Comparison of ENCODE assay signal across 17 cellular contexts in genomic region chrX:123277821-123278220, GRCh38.
A peak's percentile ranks its signal among the peaks of the same experiment; 100 is the strongest.
DNase-seq lines count a peak whose midpoint lies in the region; ATAC-seq and TF ChIP-seq lines count a peak whose summit lies in the region.
"Had no signal": no experiment of that assay in that cellular context is flagged by ENCODE, and none has a peak within 500 bp of the region (broad histone marks: within the 10 kb centered on the region; RNA-seq: fewer than 3 reads in every experiment).

No MANE protein-coding gene starts in this region.

- H3K79me2 ChIP-seq in GM23338 (replicated peaks; ENCODE audit: insufficient read depth) (no peaks in the 10 kb centered on the region), OCI-LY3 (ENCODE audit: low read length) (no peaks in the 10 kb centered on the region)

- no peak for TF ChIP-seq POLR2A in gastrocnemius medialis (IDR thresholded peaks at IDR 0.05)

- in situ Hi-C loops in gastrocnemius medialis (cut with MboI; ENCODE audit: low sequenced_read_pairs in 4 of 4), result no loop called here

- H3K4me3 Mint-ChIP-seq in GM23338, result no peak overlapping the region
- H3K4me3 Mint-ChIP-seq: CD8-positive, alpha-beta memory T cell had no signal

- ATAC-seq in GM23338, result no peak
- no peak for ATAC-seq in GM21529 (IDR thresholded peaks at IDR 0.05; ENCODE audit: unreplicated experiment)
- no peak for ATAC-seq in HG02840 (IDR thresholded peaks at IDR 0.05; ENCODE audit: low FRiP score, unreplicated experiment)
- no peak for ATAC-seq in gastrocnemius medialis

- H3K4me1 ChIP-seq in GM23338 (ENCODE audit: insufficient read depth) (no peaks in the 10 kb centered on the region), OCI-LY3 (ENCODE audit: low read length) (peaks cover 11% of the 10 kb centered on the region), gastrocnemius medialis (no peaks in the 10 kb centered on the region)
- H3K4me1 ChIP-seq: BLaER1, SJCRH30 had no signal

- no peaks in the 10 kb centered on the region for H3K36me3 ChIP-seq in GM23338 (ENCODE audit: insufficient read depth)
- no peaks in the 10 kb centered on the region for H3K36me3 ChIP-seq in OCI-LY3 (replicated peaks; ENCODE audit: low read depth, low read length)
- H3K36me3 ChIP-seq in gastrocnemius medialis, result no peaks in the 10 kb centered on the region
- H3K36me3 ChIP-seq: BLaER1, SJCRH30 had no signal

- peak; percentile 25 for DNase-seq in DMS53 (lab: John Stamatoyannopoulos, UW)
- DNase-seq in DMS53 treated with DMSO at 0.1 percent for 48 hours (lab: John Stamatoyannopoulos, UW; ENCODE audit: unreplicated experiment), result no peak
- peak; percentile 4 for DNase-seq in GM23338 (ENCODE audit: low spot score)
- no peak for DNase-seq in COLO668 (lab: John Stamatoyannopoulos, UW; ENCODE audit: unreplicated experiment)
- no peak for DNase-seq in gastrocnemius medialis
- DNase-seq: CD8-positive, alpha-beta memory T cell; DMS79; GOT3; NCI-H1417; NCI-H2029; PC-9; SJCRH30; T-helper 2 cell had no signal

- H3K4me2 ChIP-seq in GM23338 (no peak overlapping the region), OCI-LY3 (ENCODE audit: low read length) (peak overlapping the region; percentile 51)
- H3K4me2 ChIP-seq: BLaER1, PC-9 had no signal

- H3K27ac ChIP-seq in GM23338 (ENCODE audit: low read depth) (no peak overlapping the region), OCI-LY3 (ENCODE audit: low read length) (no peak overlapping the region), gastrocnemius medialis (no peak overlapping the region)
- H3K27ac ChIP-seq: BLaER1, PC-9, SJCRH30 had no signal

- no peaks in the 10 kb centered on the region for H3K9me2 ChIP-seq in GM23338 (ENCODE audit: insufficient read depth)

- 0 out of 3 replicates have a peak, but pooled peaks cover 2% of the 10 kb centered on the region for H3K4me1 Mint-ChIP-seq in GM23338
- H3K4me1 Mint-ChIP-seq: CD8-positive, alpha-beta memory T cell had no signal

- H3K9me3 Mint-ChIP-seq in GM23338, result no peaks in the 10 kb centered on the region; the same call in 2 of the 3 replicates

- H2AFZ ChIP-seq in GM23338 (no peak overlapping the region), OCI-LY3 (ENCODE audit: low read depth, low read length) (peak overlapping the region; percentile 77)
- H2AFZ ChIP-seq: PC-9 had no signal

- TF ChIP-seq CTCF in GM23338 (conservative IDR thresholded peaks at IDR 0.05; ENCODE audit: low read depth in 2 of 2), result peak in 1 of 2 experiments; percentile 14; a peak in 1 of 4 replicates
- TF ChIP-seq CTCF in OCI-LY3 (IDR thresholded peaks at IDR 0.05; ENCODE audit: low read depth, low read length), result no peak; the same call in 1 of the 2 replicates
- no peak for TF ChIP-seq CTCF in gastrocnemius medialis (IDR thresholded peaks at IDR 0.05 in 4 of 5, conservative IDR thresholded peaks at IDR 0.05 in 1 of 5)

- H4K20me1 ChIP-seq in GM23338 (replicated peaks; ENCODE audit: insufficient read depth), result no peaks in the 10 kb centered on the region
- H4K20me1 ChIP-seq in OCI-LY3 (ENCODE audit: insufficient read depth, low read length), result no peaks in the 10 kb centered on the region
- H4K20me1 ChIP-seq: BLaER1 had no signal

- no peaks in the 10 kb centered on the region for H3F3A ChIP-seq in GM23338 (replicated peaks; ENCODE audit: low read depth)

- no peak overlapping the region for H3K9ac ChIP-seq in OCI-LY3 (ENCODE audit: low read length)
- H3K9ac ChIP-seq: BLaER1 had no signal

- no peak overlapping the region for H3K27ac Mint-ChIP-seq in GM23338
- H3K27ac Mint-ChIP-seq: CD8-positive, alpha-beta memory T cell had no signal

- H3K27me3 ChIP-seq in GM23338 (ENCODE audit: insufficient read depth) (no peaks in the 10 kb centered on the region), OCI-LY3 (ENCODE audit: low read depth, low read length) (no peaks in the 10 kb centered on the region), gastrocnemius medialis (no peaks in the 10 kb centered on the region)
- H3K27me3 ChIP-seq: SJCRH30 had no signal

- no peaks in the 10 kb centered on the region for H3K9me3 ChIP-seq in OCI-LY3 (ENCODE audit: insufficient read depth, low read length)
- H3K9me3 ChIP-seq in gastrocnemius medialis, result no peaks in the 10 kb centered on the region
- H3K9me3 ChIP-seq: BLaER1, SJCRH30 had no signal

- H3K4me3 ChIP-seq in GM23338, result no peak overlapping the region
- H3K4me3 ChIP-seq in OCI-LY3 (ENCODE audit: low read length), result no peak overlapping the region
- H3K4me3 ChIP-seq in gastrocnemius medialis, result no peak overlapping the region
- H3K4me3 ChIP-seq: BLaER1, PC-9, SJCRH30 had no signal

- intact Hi-C loops in gastrocnemius medialis (cut with DNase I; ENCODE audit: low total_unique reads), result no loop called here

- no peaks in the 10 kb centered on the region for H3K36me3 Mint-ChIP-seq in GM23338 (ENCODE audit: low read depth)
- H3K36me3 Mint-ChIP-seq: CD8-positive, alpha-beta memory T cell had no signal

- peaks cover 1% of the 10 kb centered on the region for H3K27me3 Mint-ChIP-seq in GM23338 (ENCODE audit: insufficient read depth, low read depth, poor library complexity)

TF ChIP-seq in GM23338, 12 proteins besides CTCF, POLR2A, EP300 and RAD21 (continues in another document):
- TF ChIP-seq EZH2phosphoT487 (IDR thresholded peaks at IDR 0.05; ENCODE audit: unreplicated experiment) (no peak), CREB1 (CRISPR knock-in tag; IDR thresholded peaks at IDR 0.05; ENCODE audit: low read depth) (no peak), EZH2 (IDR thresholded peaks at IDR 0.05; ENCODE audit: low read depth, unreplicated experiment) (no peak), REST (IDR thresholded peaks at IDR 0.05; ENCODE audit: unreplicated experiment) (no peak)

Comparison
In these comparisons a context has a peak if more than half of its experiments do, and no peak if none do; other contexts are left out.
1. DNase-seq: peak in DMS53 (single experiment) and GM23338 (single experiment); none in DMS53 treated with DMSO at 0.1 percent for 48 hours (single experiment), COLO668 (single experiment) and gastrocnemius medialis (0 of 2).